In the genomic region with DNA sequence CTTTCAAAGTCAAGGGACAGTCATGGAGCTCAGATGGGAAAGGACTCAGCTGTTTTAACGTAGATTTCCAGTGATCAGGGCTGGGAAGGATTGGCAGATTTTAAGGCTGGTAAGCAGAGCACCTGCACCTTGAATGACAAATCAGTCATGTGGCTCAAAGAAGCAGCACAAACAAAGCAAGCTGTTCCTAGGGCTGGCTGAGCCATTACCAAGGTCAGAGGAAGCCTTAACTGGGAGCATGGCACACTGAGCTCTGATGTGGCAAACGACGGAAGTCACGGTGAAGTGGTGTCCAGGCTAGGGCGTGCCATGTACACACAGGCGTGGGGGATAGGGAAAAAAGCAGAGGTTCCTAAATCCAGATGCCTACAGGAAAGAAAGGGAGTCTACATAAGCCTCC, we compare ENCODE assay signal across 20 cellular contexts.
"Had no signal": no experiment of that assay in that cellular context is flagged by ENCODE, and none has a peak within 500 bp of the region (broad histone marks: within the 10 kb centered on the region; RNA-seq: fewer than 3 reads in every experiment).

No MANE protein-coding gene starts in this region.

- H3K4me1 Mint-ChIP-seq: central memory CD8-positive, alpha-beta T cell; memory B cell had no signal

- H3K4me1 ChIP-seq: adrenal gland, ascending aorta, foreskin keratinocyte, vagina had no signal

- DNase-seq: activated T-cell treated with anti-CD3 and anti-CD28 coated beads, Interleukin-2, amount 50 U/mL, for 1 hour; effector memory CD4-positive, alpha-beta T cell; foreskin keratinocyte; hypothalamus; left cardiac atrium; posterior cingulate gyrus; stimulated activated CD4-positive, alpha-beta T cell treated with anti-CD3 and anti-CD28 coated beads, Interleukin-2, amount 100 ng/mL, for 48 hours; stimulated activated naive CD4-positive, alpha-beta T cell; T1000 had no signal

- H3K27ac ChIP-seq: adrenal gland, ascending aorta, foreskin keratinocyte, thoracic aorta, vagina had no signal

- FAIRE-seq: colon had no signal

- H3K36me3 Mint-ChIP-seq: activated naive CD8-positive, alpha-beta T cell; memory B cell; type B pancreatic cell; WTC11 had no signal

- ATAC-seq: foreskin keratinocyte, left cardiac atrium, WTC11 had no signal

- H3K9me3 Mint-ChIP-seq: central memory CD8-positive, alpha-beta T cell; memory B cell; nephron; type B pancreatic cell; WTC11 had no signal

- H3K4me3 ChIP-seq: adrenal gland, ascending aorta, thoracic aorta, vagina had no signal

- H3K27ac Mint-ChIP-seq: activated naive CD8-positive, alpha-beta T cell; memory B cell; nephron; type B pancreatic cell; WTC11 had no signal

- H3K4me3 Mint-ChIP-seq: activated naive CD8-positive, alpha-beta T cell; central memory CD8-positive, alpha-beta T cell; memory B cell; nephron; type B pancreatic cell; WTC11 had no signal

- H3K27me3 ChIP-seq: adrenal gland, ascending aorta, foreskin keratinocyte, vagina had no signal

- H3K9me3 ChIP-seq: adrenal gland, ascending aorta, thoracic aorta, vagina had no signal
